12 cellular contexts compared by ENCODE assay signal in genomic region chr18:70421471-70421870, GRCh38.
A peak's percentile ranks its signal among the peaks of the same experiment; 100 is the strongest.
DNase-seq lines count a peak whose midpoint lies in the region; ATAC-seq and TF ChIP-seq lines count a peak whose summit lies in the region.
"Had no signal": no experiment of that assay in that cellular context is flagged by ENCODE, and none has a peak within 500 bp of the region (broad histone marks: within the 10 kb centered on the region; RNA-seq: fewer than 3 reads in every experiment).

No MANE protein-coding gene starts in this region.

- H3K9me3 ChIP-seq in SJSA1 (replicated peaks) (peaks cover 3% of the 10 kb centered on the region; the same call in 1 of the 2 replicates), osteoblast (ENCODE audit: low read depth, low read length) (no peaks in the 10 kb centered on the region)

- peaks cover 42% of the 10 kb centered on the region for H3K4me1 ChIP-seq in SJSA1 (replicated peaks)
- H3K4me1 ChIP-seq in osteoblast (ENCODE audit: insufficient read depth, low read length) = peaks cover 60% of the 10 kb centered on the region

- no peak for TF ChIP-seq CTCF in osteoblast (IDR thresholded peaks at IDR 0.05; ENCODE audit: extremely low read depth, low read depth, low read length)

- H4K20me1 ChIP-seq in osteoblast (ENCODE audit: insufficient read depth, low read length) = no peaks in the 10 kb centered on the region

- no peak overlapping the region for H2AFZ ChIP-seq in osteoblast (ENCODE audit: low read length)
- H2AFZ ChIP-seq: neural progenitor cell had no signal

- no peaks in the 10 kb centered on the region for H3K27me3 ChIP-seq in SJSA1 (replicated peaks)
- H3K27me3 ChIP-seq in osteoblast (ENCODE audit: insufficient read depth, low read length) = no peaks in the 10 kb centered on the region
- H3K27me3 ChIP-seq: neural progenitor cell had no signal

- H3K79me2 ChIP-seq in osteoblast (ENCODE audit: insufficient read depth, low read length) = no peaks in the 10 kb centered on the region

- peak overlapping the region; percentile 69 for H3K4me2 ChIP-seq in osteoblast (ENCODE audit: insufficient read depth, low read length)
- H3K4me2 ChIP-seq: neural progenitor cell had no signal

- intact Hi-C loops in posterior vena cava (cut with DNase I) = loop anchor here in 1 of 2 donors (10.0 kb wide), 1 partner anchor 137 kb away; the partner anchor contains the start of gene SOCS6
- intact Hi-C loops in sciatic nerve (cut with DNase I) = no loop called here

- H3K27ac ChIP-seq in SJSA1 = peak overlapping the region; percentile 78
- peak overlapping the region; percentile 95 for H3K27ac ChIP-seq in osteoblast (ENCODE audit: low read depth, low read length)
- H3K27ac ChIP-seq: neural progenitor cell had no signal

- DNase-seq in EL (peak; percentile 47), SJSA1 (ENCODE audit: low read depth in 1 of 2, low spot score in 2 of 2) (peak in 1 of 2 experiments; percentile 4), osteoblast (ENCODE audit: insufficient read length, low spot score, missing footprints) (no peak), posterior vena cava (ENCODE audit: low spot score) (no peak), sciatic nerve (ENCODE audit: low spot score) (no peak), NCI-H1930 (lab: John Stamatoyannopoulos, UW) (no peak), NCI-H2227 treated with DMSO at 0.1 percent for 48 hours (lab: John Stamatoyannopoulos, UW) (no peak)
- DNase-seq: glutamatergic neuron, T-helper 9 cell had no signal

- H3K36me3 ChIP-seq in SJSA1 = no peaks in the 10 kb centered on the region
- H3K36me3 ChIP-seq in osteoblast (ENCODE audit: insufficient read depth, low read length) = no peaks in the 10 kb centered on the region
- H3K36me3 ChIP-seq: neural progenitor cell had no signal

- H3K4me3 ChIP-seq in SJSA1 (no peak overlapping the region), osteoblast (ENCODE audit: insufficient read depth, low read length) (no peak overlapping the region)
- H3K4me3 ChIP-seq: coronary artery, neural progenitor cell had no signal

- ATAC-seq in esophagus mucosa (peak; percentile 49), sciatic nerve (no peak)
